In the genomic region with DNA sequence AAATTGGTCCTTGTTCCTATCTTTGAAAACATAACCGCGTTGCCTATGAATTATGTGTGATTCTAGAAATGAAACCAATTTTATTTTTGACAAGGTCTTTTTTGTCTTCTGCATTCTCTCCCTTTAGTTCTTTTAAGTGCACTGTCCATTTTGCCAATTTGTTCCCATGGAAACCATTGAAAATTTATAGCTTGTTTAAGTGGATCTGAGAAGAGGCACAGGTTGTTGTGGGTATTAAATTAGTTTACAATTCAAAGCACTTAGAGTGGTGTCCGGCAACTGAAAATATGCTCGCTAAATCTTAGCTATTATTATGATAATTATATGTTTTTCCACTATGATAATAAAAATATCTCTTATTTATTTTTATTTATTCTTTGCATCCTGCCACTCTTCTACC, we compare ENCODE assay signal across 14 cellular contexts.
"Had no signal": no experiment of that assay in that cellular context is flagged by ENCODE, and none has a peak within 500 bp of the region (broad histone marks: within the 10 kb centered on the region; RNA-seq: fewer than 3 reads in every experiment).

No MANE protein-coding gene starts in this region.

- H3K4me3 Mint-ChIP-seq: activated B cell treated with CpG ODN at 0.5 μM for 24 hours; activated naive CD4-positive, alpha-beta T cell treated with anti-CD3 and anti-CD28 coated beads, Interleukin-2, amount 10 ng/mL, durations not matched to agents 7 days and 5 days; activated T-helper 17 cell treated with anti-CD3 and anti-CD28 coated beads, Interleukin-2, amount 50 U/mL, for 72 hours; effector memory CD8-positive, alpha-beta T cell; natural killer cell treated with Interleukin-12 subunit alpha and Interleukin-12 subunit beta and Interleukin-15 and Interleukin-18, amount 100 ng/mL, for 72 hours; stimulated activated effector memory CD8-positive, alpha-beta T cell treated with anti-CD3 and anti-CD28 coated beads, Interleukin-12 subunit alpha, Interleukin-12 subunit beta, amount 100 ng/mL, for 72 hours had no signal

- H3K36me3 Mint-ChIP-seq: activated naive CD4-positive, alpha-beta T cell treated with anti-CD3 and anti-CD28 coated beads, Interleukin-2, amount 10 ng/mL, durations not matched to agents 7 days and 5 days; natural killer cell treated with Interleukin-12 subunit alpha and Interleukin-12 subunit beta and Interleukin-15 and Interleukin-18, amount 100 ng/mL, for 72 hours; stimulated activated effector memory CD8-positive, alpha-beta T cell treated with anti-CD3 and anti-CD28 coated beads, Interleukin-12 subunit alpha, Interleukin-12 subunit beta, amount 100 ng/mL, for 72 hours had no signal

- H3K9me3 Mint-ChIP-seq: activated B cell treated with CpG ODN at 0.5 μM for 24 hours; activated naive CD4-positive, alpha-beta T cell treated with anti-CD3 and anti-CD28 coated beads, Interleukin-2, amount 10 ng/mL, durations not matched to agents 7 days and 5 days had no signal

- H3K4me1 Mint-ChIP-seq: activated B cell treated with CpG ODN at 0.5 μM for 24 hours; activated naive CD4-positive, alpha-beta T cell treated with anti-CD3 and anti-CD28 coated beads, Interleukin-2, amount 10 ng/mL, durations not matched to agents 7 days and 5 days; activated T-helper 17 cell treated with anti-CD3 and anti-CD28 coated beads, Interleukin-2, amount 50 U/mL, for 72 hours; stimulated activated effector memory CD8-positive, alpha-beta T cell treated with anti-CD3 and anti-CD28 coated beads, Interleukin-12 subunit alpha, Interleukin-12 subunit beta, amount 100 ng/mL, for 72 hours had no signal

- H3K27ac ChIP-seq: thyroid gland had no signal

- H3K27me3 Mint-ChIP-seq: activated B cell treated with CpG ODN at 0.5 μM for 24 hours; activated naive CD4-positive, alpha-beta T cell treated with anti-CD3 and anti-CD28 coated beads, Interleukin-2, amount 10 ng/mL, durations not matched to agents 7 days and 5 days; activated T-helper 17 cell treated with anti-CD3 and anti-CD28 coated beads, Interleukin-2, amount 50 U/mL, for 72 hours; effector memory CD8-positive, alpha-beta T cell; natural killer cell treated with Interleukin-12 subunit alpha and Interleukin-12 subunit beta and Interleukin-15 and Interleukin-18, amount 100 ng/mL, for 72 hours had no signal

- H3K27ac Mint-ChIP-seq: activated B cell treated with CpG ODN at 0.5 μM for 24 hours; activated naive CD4-positive, alpha-beta T cell treated with anti-CD3 and anti-CD28 coated beads, Interleukin-2, amount 10 ng/mL, durations not matched to agents 7 days and 5 days; activated T-helper 17 cell treated with anti-CD3 and anti-CD28 coated beads, Interleukin-2, amount 50 U/mL, for 72 hours; effector memory CD8-positive, alpha-beta T cell; natural killer cell treated with Interleukin-12 subunit alpha and Interleukin-12 subunit beta and Interleukin-15 and Interleukin-18, amount 100 ng/mL, for 72 hours; stimulated activated effector memory CD8-positive, alpha-beta T cell treated with anti-CD3 and anti-CD28 coated beads, Interleukin-12 subunit alpha, Interleukin-12 subunit beta, amount 100 ng/mL, for 72 hours had no signal

- ATAC-seq: activated T-helper 17 cell treated with anti-CD3 and anti-CD28 coated beads, Interleukin-2, amount 50 U/mL, for 72 hours; effector memory CD8-positive, alpha-beta T cell; natural killer cell treated with Interleukin-12 subunit alpha and Interleukin-12 subunit beta and Interleukin-15 and Interleukin-18, amount 100 ng/mL, for 72 hours; stimulated activated effector memory CD8-positive, alpha-beta T cell treated with anti-CD3 and anti-CD28 coated beads, Interleukin-12 subunit alpha, Interleukin-12 subunit beta, amount 100 ng/mL, for 72 hours had no signal

- DNase-seq: activated B cell treated with CpG ODN at 0.5 μM for 24 hours; activated naive CD4-positive, alpha-beta T cell treated with anti-CD3 and anti-CD28 coated beads, Interleukin-2, amount 10 ng/mL, durations not matched to agents 7 days and 5 days; activated T-cell treated with anti-CD3 and anti-CD28 coated beads for 4 hours; dermis blood vessel endothelial cell; effector memory CD8-positive, alpha-beta T cell; foreskin melanocyte; head of caudate nucleus; kidney glomerular epithelial cell; mesenchymal stem cell; occipital lobe; thyroid gland had no signal
